Comparison of ENCODE assay signal across 8 cellular contexts in the genomic region with DNA sequence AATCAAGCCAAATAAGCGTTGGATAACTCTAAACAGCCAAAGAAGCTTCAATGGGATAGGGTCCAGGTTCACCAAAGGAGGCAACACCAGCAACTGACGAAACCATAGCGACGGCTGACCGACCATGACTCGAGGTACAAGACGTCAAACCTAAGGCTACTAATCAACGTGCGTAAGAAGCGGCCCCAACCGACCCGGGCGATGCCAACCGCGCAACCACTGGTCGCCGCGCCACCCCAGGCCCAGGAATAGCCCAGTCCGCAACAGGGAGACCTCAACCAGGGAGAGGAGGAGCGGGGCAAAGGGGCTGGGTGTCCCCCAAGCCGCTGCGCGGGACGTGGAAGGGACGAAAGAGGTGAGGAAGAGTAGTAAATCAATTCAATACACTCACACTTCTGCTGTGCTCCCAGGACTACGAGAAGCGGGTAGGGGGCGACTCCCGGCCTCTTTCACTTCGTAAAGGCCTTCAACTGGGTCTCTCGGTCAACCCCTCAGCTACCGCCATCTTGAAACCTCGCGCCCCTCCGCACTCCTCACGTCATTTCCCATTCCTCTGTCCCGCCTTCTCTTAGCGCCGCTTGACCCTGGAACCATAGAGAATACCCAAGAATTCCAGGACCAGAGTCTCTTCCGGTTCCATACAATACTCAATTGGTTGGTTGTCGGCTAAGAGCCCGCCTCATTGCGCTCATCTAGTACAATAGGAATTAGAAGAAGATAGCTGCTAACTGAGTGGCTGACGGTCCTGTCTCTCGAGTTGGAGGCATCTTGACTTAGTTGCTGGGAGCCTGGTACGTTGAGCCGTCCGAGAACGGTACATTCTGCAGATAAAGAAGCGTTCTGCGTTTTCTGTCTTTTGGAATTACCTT. TPM values are rescaled to one million over a fixed set of nuclear protein-coding genes. Genes with fewer than 3 reads are reported as not detected.
DNase-seq lines count a peak whose midpoint lies in the region; ATAC-seq and TF ChIP-seq lines count a peak whose summit lies in the region.

C12orf60 (plus strand) TSS at position 710 of the 869 bp plus-strand sequence. CDS start 19,266 bp downstream, outside the sequence.
WBP11 (minus strand) TSS at position 518 of the 869 bp plus-strand sequence. CDS start 2,095 bp downstream, outside the sequence.

- H3K9ac ChIP-seq in ES-I3 (ENCODE audit: low read depth, low read length) (peak within 1 kb of the TSS; percentile 69), Loucy (ENCODE audit: low read depth, low read length, poor library complexity, severe bottlenecking) (peak within 1 kb of the TSS; percentile 92)

- H3K4me2 ChIP-seq in Loucy (ENCODE audit: low read depth, low read length, poor library complexity, severe bottlenecking) = peak within 1 kb of the TSS; percentile 99

- TF ChIP-seq CTCF in Loucy (conservative IDR thresholded peaks at IDR 0.05; ENCODE audit: low read length) (no peak), RWPE1 (conservative IDR thresholded peaks at IDR 0.05; ENCODE audit: low read depth) (no peak), fibroblast of the aortic adventitia (IDR thresholded peaks at IDR 0.05; ENCODE audit: insufficient read depth, low read length) (no peak), natural killer cell (IDR thresholded peaks at IDR 0.05) (no peak)

- no peaks in the 10 kb centered on the region for H3F3A ChIP-seq in Loucy (ENCODE audit: low read depth)

- no peaks in the 10 kb centered on the region for H3K27me3 Mint-ChIP-seq in natural killer cell (ENCODE audit: low read depth in 2 of 2)

- peaks cover 0 to 15% of the 10 kb centered on the region in 2 donors for H3K4me1 Mint-ChIP-seq in natural killer cell

- H3K4me1 ChIP-seq in ES-I3 (ENCODE audit: insufficient read depth, low read length) = no peaks in the 10 kb centered on the region
- H3K4me1 ChIP-seq in Loucy (ENCODE audit: insufficient read depth, low read length, poor library complexity, severe bottlenecking) = peaks cover 44% of the 10 kb centered on the region

- CTCF ChIA-PET in RWPE1 (lab: Yijun Ruan, JAX) = interaction anchor here (0.6 kb wide), 1 partner anchor 169 kb away, joined by 4 read pairs; no protein-coding TSS in a partner anchor

- peaks cover 62% of the 10 kb centered on the region for H3K79me2 ChIP-seq in Loucy (ENCODE audit: insufficient read depth, low read length)

- peak; percentile 87 for DNase-seq in H7
- peak; percentile 96 for DNase-seq in RWPE1 (ENCODE audit: low spot score)
- DNase-seq in activated T-helper 9 cell treated with anti-CD3 and anti-CD28 coated beads, Interleukin-2, amount 50 U/mL, for 16 hours (ENCODE audit: low read depth) = peak; percentile 75
- peak; percentile 99 for DNase-seq in fibroblast of the aortic adventitia (ENCODE audit: low read depth)
- peak; percentile 79 for DNase-seq in natural killer cell
- DNase-seq in stimulated activated naive CD4-positive, alpha-beta T cell (lab: John Stamatoyannopoulos, UW) = peak; percentile 74 to 92 (median 90)

- no peak within 1 kb of the TSS for H3K27ac Mint-ChIP-seq in natural killer cell

- POLR2A ChIA-PET in RWPE1 (lab: Yijun Ruan, JAX; ENCODE audit: low non-redundant PET) = interaction anchor here (0.7 to 1.2 kb wide), 3 partner anchors 29 to 33 kb away, joined by 4 to 5 read pairs (median 4); a partner anchor contains a TSS

- peak within 1 kb of the TSS; percentile 99 for H3K4me3 ChIP-seq in H7 (ENCODE audit: insufficient read depth, low read depth, low read length)
- H3K4me3 ChIP-seq in Loucy (ENCODE audit: low read length, poor library complexity, severe bottlenecking) = peak within 1 kb of the TSS; percentile 77
- peak within 1 kb of the TSS; percentile 97 for H3K4me3 ChIP-seq in fibroblast of the aortic adventitia (ENCODE audit: low read depth, low read length)

- H3K36me3 ChIP-seq in ES-I3 (ENCODE audit: insufficient read depth, low read length) (peaks cover 3% of the 10 kb centered on the region), H7 (replicated peaks; ENCODE audit: control insufficient read depth, insufficient read depth, low read length) (peaks cover 3% of the 10 kb centered on the region; the same call in 1 of the 2 replicates), Loucy (ENCODE audit: insufficient read depth, low read length) (peaks cover 14% of the 10 kb centered on the region; the same call in 1 of the 2 replicates)

- H3K4me3 Mint-ChIP-seq in natural killer cell = no peak within 1 kb of the TSS

- H3K9me3 Mint-ChIP-seq in natural killer cell = no peaks in the 10 kb centered on the region

- peak within 1 kb of the TSS; percentile 89 for H2AFZ ChIP-seq in Loucy (ENCODE audit: low read length)

- H3K27me3 ChIP-seq in H7 (ENCODE audit: control insufficient read depth, insufficient read depth, low read length) = no peaks in the 10 kb centered on the region
- H3K27me3 ChIP-seq in Loucy (ENCODE audit: insufficient read depth, low read length, poor library complexity, severe bottlenecking) = no peaks in the 10 kb centered on the region

- H3K9me2 ChIP-seq in Loucy (replicated peaks; ENCODE audit: low read depth, low read length) = no peaks in the 10 kb centered on the region

- H3K36me3 Mint-ChIP-seq in natural killer cell = peaks cover 11% of the 10 kb centered on the region

- ATAC-seq in natural killer cell = peak; percentile 88 to 98 (median 94)

- H3K27ac ChIP-seq in RWPE1 = peak within 1 kb of the TSS; percentile 74

- intact Hi-C loops in natural killer cell (cut with micrococcal nuclease) = loop anchor here (1.0 to 10.0 kb wide), 5 partner anchors 29 to 1079 kb away; partner anchors contain the start of genes ARHGDIB and STRAP

- H4K20me1 ChIP-seq in Loucy (ENCODE audit: insufficient read depth, low read length, poor library complexity, severe bottlenecking) = peaks cover 43% of the 10 kb centered on the region

- no peaks in the 10 kb centered on the region for H3K9me3 ChIP-seq in ES-I3 (ENCODE audit: control insufficient read depth, insufficient read depth, low read length)
- no peaks in the 10 kb centered on the region for H3K9me3 ChIP-seq in Loucy (ENCODE audit: insufficient read depth, low read depth, low read length)

RNA-seq across cellular contexts. Expression of gene C12orf60, which starts in this region (rescaled TPM):
- 1.7 and 3.0 TPM in 2 replicates for total RNA-seq in H7 (2014; rRNA removed; shearing (Covaris generic))
- total RNA-seq in fibroblast of the aortic adventitia (ENCODE audit: low replicate concordance) = 0.65 and 0.99 TPM in 2 replicates
- total RNA-seq in natural killer cell = under 1 TPM; 0.28 to 0.79 (median 0.33) TPM

RNA-seq across cellular contexts. Expression of gene WBP11, which starts in this region (rescaled TPM):
- 31.7 and 33.8 TPM in 2 replicates for total RNA-seq in H7 (2014; rRNA removed; shearing (Covaris generic))
- total RNA-seq in fibroblast of the aortic adventitia (ENCODE audit: low replicate concordance) (6.3 and 15.9 TPM in 2 replicates), natural killer cell (100 to 1,000 TPM; 130 to 159 (median 134) TPM)

Comparison
In these comparisons a context has a peak if more than half of its experiments do, and no peak if none do; other contexts are left out.
1. Peak in every context shown above with its lines: DNase-seq, ATAC-seq, H3K4me3 ChIP-seq and H3K27ac ChIP-seq.